In genomic region chr4:145618912-145619638, GRCh38 we compare ENCODE assay signal across 8 cellular contexts. TPM values are rescaled to one million over a fixed set of nuclear protein-coding genes. Genes with fewer than 3 reads are reported as not detected.
DNase-seq lines count a peak whose midpoint lies in the region; ATAC-seq and TF ChIP-seq lines count a peak whose summit lies in the region.

TSS of gene MMAA (plus strand) at chr4:145619385. CDS start at chr4:145639140, 19,755 bp downstream.

- intact Hi-C loops in activated naive CD4-positive, alpha-beta T cell treated with anti-CD3 and anti-CD28 coated beads for 36 hours (cut with micrococcal nuclease): loop anchor here (1.0 to 10.0 kb wide), 14 partner anchors 62 to 902 kb away; partner anchors contain the start of genes ABCE1, ANAPC10, LSM6 and OTUD4

- H3K27me3 ChIP-seq in HAP-1 (ENCODE audit: low read depth) (no peaks in the 10 kb centered on the region), MG63 (no peaks in the 10 kb centered on the region), SJSA1 (replicated peaks) (no peaks in the 10 kb centered on the region), gastroesophageal sphincter (no peaks in the 10 kb centered on the region)

- peaks cover 4% of the 10 kb centered on the region for H3K9me3 Mint-ChIP-seq in activated naive CD4-positive, alpha-beta T cell treated with anti-CD3 and anti-CD28 coated beads for 36 hours

- peaks cover 3% of the 10 kb centered on the region; the same call in 1 of the 2 replicates for H3K36me3 ChIP-seq in HAP-1 (replicated peaks)
- H3K36me3 ChIP-seq in MG63: no peaks in the 10 kb centered on the region
- H3K36me3 ChIP-seq in SJSA1: no peaks in the 10 kb centered on the region; the same call in 1 of the 2 replicates
- no peaks in the 10 kb centered on the region for H3K36me3 ChIP-seq in gastroesophageal sphincter

- H3K4me1 Mint-ChIP-seq in activated naive CD4-positive, alpha-beta T cell treated with anti-CD3 and anti-CD28 coated beads for 36 hours (ENCODE audit: low read depth): peaks cover 47% of the 10 kb centered on the region

- peak within 1 kb of the TSS; percentile 93 for H3K4me3 Mint-ChIP-seq in activated naive CD4-positive, alpha-beta T cell treated with anti-CD3 and anti-CD28 coated beads for 36 hours

- CTCF ChIA-PET in activated naive CD4-positive, alpha-beta T cell treated with anti-CD3 and anti-CD28 coated beads for 36 hours (lab: Charles Lee): interaction anchor here (1.4 to 2.9 kb wide), 3 partner anchors 9 to 520 kb away, joined by 5 to 19 read pairs (median 6); partner anchors contain the start of gene ABCE1

- H3K36me3 Mint-ChIP-seq in activated naive CD4-positive, alpha-beta T cell treated with anti-CD3 and anti-CD28 coated beads for 36 hours (ENCODE audit: low read depth): peaks cover 14% of the 10 kb centered on the region

- peaks cover 19% of the 10 kb centered on the region for H3K4me1 ChIP-seq in HAP-1
- peaks cover 21% of the 10 kb centered on the region for H3K4me1 ChIP-seq in SJSA1 (replicated peaks)
- peaks cover 10 to 32% (median 16%) of the 10 kb centered on the region in 3 donors for H3K4me1 ChIP-seq in gastroesophageal sphincter

- peak; percentile 49 to 79 (median 60) for TF ChIP-seq CTCF in gastroesophageal sphincter (IDR thresholded peaks at IDR 0.05)

- WGBS in gastroesophageal sphincter (ENCODE audit: low coverage in 1 of 2), 2 donors: 0% methylated on average over 1 to 2 of the region's 69 CpGs

- H3K27me3 Mint-ChIP-seq in activated naive CD4-positive, alpha-beta T cell treated with anti-CD3 and anti-CD28 coated beads for 36 hours (ENCODE audit: low read depth): no peaks in the 10 kb centered on the region

- peak within 1 kb of the TSS; percentile 99 for H3K27ac Mint-ChIP-seq in activated naive CD4-positive, alpha-beta T cell treated with anti-CD3 and anti-CD28 coated beads for 36 hours

- in situ Hi-C loops in HAP-1 (cut with MboI; ENCODE audit: low sequenced_read_pairs): loop anchor here (25.0 kb wide), 1 partner anchor 407 kb away; no protein-coding TSS in a partner anchor

- DNase-seq in GM03348 (ENCODE audit: low spot score): peak; percentile 99
- peak; percentile 83 to 97 for DNase-seq in HAP-1 (ENCODE audit: low spot score in 2 of 2)
- DNase-seq in MG63: peak; percentile 94
- peak; percentile 92 to 97 for DNase-seq in SJSA1 (ENCODE audit: low read depth in 1 of 2, low spot score in 2 of 2)
- peak; percentile 95 for DNase-seq in activated naive CD4-positive, alpha-beta T cell treated with anti-CD3 and anti-CD28 coated beads for 36 hours
- peak; percentile 22 to 97 (median 88) for DNase-seq in nucleus accumbens (lab: John Stamatoyannopoulos, UW)

- H3K9me3 ChIP-seq in HAP-1 (no peaks in the 10 kb centered on the region), MG63 (no peaks in the 10 kb centered on the region), SJSA1 (replicated peaks) (no peaks in the 10 kb centered on the region), gastroesophageal sphincter (no peaks in the 10 kb centered on the region)

- ATAC-seq in gastroesophageal sphincter: peak; percentile 99

- TF ChIP-seq EP300 in gastroesophageal sphincter (IDR thresholded peaks at IDR 0.05): no peak

- H3K4me3 ChIP-seq in HAP-1 (peak within 1 kb of the TSS; percentile 78), MG63 (peak within 1 kb of the TSS; percentile 85), SJSA1 (peak within 1 kb of the TSS; percentile 69), gastroesophageal sphincter (peak within 1 kb of the TSS; percentile 75 to 84)

- TF ChIP-seq POLR2A in gastroesophageal sphincter (IDR thresholded peaks at IDR 0.05): peak; percentile 96

- H3K27ac ChIP-seq in SJSA1: peak within 1 kb of the TSS; percentile 89
- peak within 1 kb of the TSS; percentile 94 to 95 (median 94) for H3K27ac ChIP-seq in gastroesophageal sphincter
- H3K27ac ChIP-seq in temporal lobe (ENCODE audit: low read depth, low read length): peak within 1 kb of the TSS; percentile 64

RNA-seq across cellular contexts. Expression of gene MMAA, which starts in this region (rescaled TPM):
- 0.53 and 10.0 TPM in 2 replicates for total RNA-seq in MG63 (2014; rRNA removed; shearing (Covaris generic); ENCODE audit: low replicate concordance)
- total RNA-seq in SJSA1 (2014; rRNA removed; shearing (Covaris generic)): 3.0 and 13.9 TPM in 2 replicates
- 10 to 100 TPM; 15.2 to 19.6 TPM for total RNA-seq in activated naive CD4-positive, alpha-beta T cell treated with anti-CD3 and anti-CD28 coated beads for 36 hours
- total RNA-seq in gastroesophageal sphincter (1 to 10 TPM; 2.8 to 5.0 (median 3.8) TPM), temporal lobe (8.9 TPM)

Comparison
In these comparisons a context has a peak if more than half of its experiments do, and no peak if none do; other contexts are left out.
1. Peak in every context shown above with its lines: DNase-seq, ATAC-seq, H3K4me3 ChIP-seq and H3K27ac ChIP-seq.